In the genomic region with DNA sequence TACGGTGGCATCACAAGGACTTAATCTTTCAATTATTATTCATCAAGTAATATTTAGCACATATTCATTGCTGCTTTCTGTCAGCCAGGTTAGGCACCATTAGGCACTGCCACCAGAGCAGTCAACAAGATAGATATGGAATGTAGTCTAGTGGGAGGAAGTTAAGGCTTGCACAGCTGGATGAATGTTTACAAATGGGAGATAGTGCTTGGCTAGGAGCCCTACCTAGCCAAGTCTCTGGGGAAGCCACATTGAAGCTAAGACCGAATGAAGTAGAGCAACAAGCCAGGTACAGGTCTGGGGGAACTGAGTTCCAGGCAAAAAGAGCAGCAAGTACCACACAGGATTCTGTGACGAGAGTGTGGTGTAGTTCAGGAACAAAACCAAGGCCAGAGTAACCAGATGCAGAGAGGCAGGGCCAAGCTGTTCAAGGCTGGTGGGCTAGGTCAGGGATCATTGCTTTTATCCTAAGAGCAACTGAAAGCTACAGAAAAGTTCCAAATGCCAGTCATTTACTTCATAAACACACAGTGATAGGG, we compare ENCODE assay signal across 2 cellular contexts.
TF ChIP-seq lines count a peak whose summit lies in the region.

No MANE protein-coding gene starts in this region.

TF ChIP-seq in K562, 482 proteins besides CTCF, POLR2A, EP300 and RAD21 (continued from another document):
- TF ChIP-seq, protein P1, sequence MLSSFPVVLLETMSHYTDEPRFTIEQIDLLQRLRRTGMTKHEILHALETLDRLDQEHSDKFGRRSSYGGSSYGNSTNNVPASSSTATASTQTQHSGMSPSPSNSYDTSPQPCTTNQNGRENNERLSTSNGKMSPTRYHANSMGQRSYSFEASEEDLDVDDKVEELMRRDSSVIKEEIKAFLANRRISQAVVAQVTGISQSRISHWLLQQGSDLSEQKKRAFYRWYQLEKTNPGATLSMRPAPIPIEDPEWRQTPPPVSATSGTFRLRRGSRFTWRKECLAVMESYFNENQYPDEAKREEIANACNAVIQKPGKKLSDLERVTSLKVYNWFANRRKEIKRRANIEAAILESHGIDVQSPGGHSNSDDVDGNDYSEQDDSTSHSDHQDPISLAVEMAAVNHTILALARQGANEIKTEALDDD (IDR thresholded peaks at IDR 0.05) = peak; percentile 53; the same call in 1 of the 2 replicates
- no peak for TF ChIP-seq PHB2 (IDR thresholded peaks at IDR 0.05; ENCODE audit: low read depth)

TF ChIP-seq in HepG2, 621 proteins besides CTCF, POLR2A, EP300 and RAD21 (continued from another document):
- TF ChIP-seq PRDM4 (CRISPR knock-in tag; IDR thresholded peaks at IDR 0.05; ENCODE audit: borderline replicate concordance) (no peak), MED1 (CRISPR knock-in tag; IDR thresholded peaks at IDR 0.05) (peak; percentile 46; the same call in 1 of the 2 replicates), PHF21A (CRISPR knock-in tag; IDR thresholded peaks at IDR 0.05) (peak; percentile 55; the same call in 1 of the 2 replicates), NFRKB (IDR thresholded peaks at IDR 0.05) (no peak), DNMT3B (CRISPR knock-in tag; conservative IDR thresholded peaks at IDR 0.05) (no peak), ZKSCAN1 (IDR thresholded peaks at IDR 0.05; ENCODE audit: low read length) (no peak), SOX6 (IDR thresholded peaks at IDR 0.05) (no peak), SOX6 (CRISPR knock-in tag; IDR thresholded peaks at IDR 0.05) (0 out of 2 replicates have a peak, but pooled peaks have one; percentile 18), HOXA3 (CRISPR knock-in tag; IDR thresholded peaks at IDR 0.05) (no peak), ZNF441 (CRISPR knock-in tag; IDR thresholded peaks at IDR 0.05; ENCODE audit: borderline replicate concordance) (peak; percentile 93), HDAC2 (CRISPR knock-in tag; IDR thresholded peaks at IDR 0.05) (peak; percentile 31; the same call in 1 of the 2 replicates), ZNF17 (CRISPR knock-in tag; IDR thresholded peaks at IDR 0.05) (no peak), ATF2 (CRISPR knock-in tag; IDR thresholded peaks at IDR 0.05) (no peak), ZNF792 (CRISPR knock-in tag; IDR thresholded peaks at IDR 0.05) (peak; percentile 97), ZNF644 (CRISPR knock-in tag; IDR thresholded peaks at IDR 0.05; ENCODE audit: low read depth) (peak; percentile 75; the same call in 1 of the 2 replicates), ZNF3 (CRISPR knock-in tag; IDR thresholded peaks at IDR 0.05) (no peak), BCL6 (CRISPR knock-in tag; IDR thresholded peaks at IDR 0.05) (0 out of 2 replicates have a peak, but pooled peaks have one; percentile 23), SAP130 (CRISPR knock-in tag; IDR thresholded peaks at IDR 0.05; ENCODE audit: low read depth) (peak; percentile 57), TEAD3 (CRISPR knock-in tag; optimal IDR thresholded peaks at IDR 0.05; ENCODE audit: borderline replicate concordance) (peak; percentile 66), ZNF432 (CRISPR knock-in tag; IDR thresholded peaks at IDR 0.05; ENCODE audit: borderline replicate concordance) (no peak), FOSL2 (CRISPR knock-in tag; IDR thresholded peaks at IDR 0.05) (no peak), ADNP (CRISPR knock-in tag; IDR thresholded peaks at IDR 0.05) (no peak), ZNF205 (CRISPR knock-in tag; IDR thresholded peaks at IDR 0.05) (peak; percentile 84; the same call in 1 of the 2 replicates), ETV5 (CRISPR knock-in tag; IDR thresholded peaks at IDR 0.05; ENCODE audit: borderline replicate concordance) (peak; percentile 49; the same call in 1 of the 2 replicates)
- TF ChIP-seq, protein P2, sequence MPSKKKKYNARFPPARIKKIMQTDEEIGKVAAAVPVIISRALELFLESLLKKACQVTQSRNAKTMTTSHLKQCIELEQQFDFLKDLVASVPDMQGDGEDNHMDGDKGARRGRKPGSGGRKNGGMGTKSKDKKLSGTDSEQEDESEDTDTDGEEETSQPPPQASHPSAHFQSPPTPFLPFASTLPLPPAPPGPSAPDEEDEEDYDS (CRISPR knock-in tag; IDR thresholded peaks at IDR 0.05) = peak; percentile 35; the same call in 1 of the 2 replicates
- TF ChIP-seq, protein P3, sequence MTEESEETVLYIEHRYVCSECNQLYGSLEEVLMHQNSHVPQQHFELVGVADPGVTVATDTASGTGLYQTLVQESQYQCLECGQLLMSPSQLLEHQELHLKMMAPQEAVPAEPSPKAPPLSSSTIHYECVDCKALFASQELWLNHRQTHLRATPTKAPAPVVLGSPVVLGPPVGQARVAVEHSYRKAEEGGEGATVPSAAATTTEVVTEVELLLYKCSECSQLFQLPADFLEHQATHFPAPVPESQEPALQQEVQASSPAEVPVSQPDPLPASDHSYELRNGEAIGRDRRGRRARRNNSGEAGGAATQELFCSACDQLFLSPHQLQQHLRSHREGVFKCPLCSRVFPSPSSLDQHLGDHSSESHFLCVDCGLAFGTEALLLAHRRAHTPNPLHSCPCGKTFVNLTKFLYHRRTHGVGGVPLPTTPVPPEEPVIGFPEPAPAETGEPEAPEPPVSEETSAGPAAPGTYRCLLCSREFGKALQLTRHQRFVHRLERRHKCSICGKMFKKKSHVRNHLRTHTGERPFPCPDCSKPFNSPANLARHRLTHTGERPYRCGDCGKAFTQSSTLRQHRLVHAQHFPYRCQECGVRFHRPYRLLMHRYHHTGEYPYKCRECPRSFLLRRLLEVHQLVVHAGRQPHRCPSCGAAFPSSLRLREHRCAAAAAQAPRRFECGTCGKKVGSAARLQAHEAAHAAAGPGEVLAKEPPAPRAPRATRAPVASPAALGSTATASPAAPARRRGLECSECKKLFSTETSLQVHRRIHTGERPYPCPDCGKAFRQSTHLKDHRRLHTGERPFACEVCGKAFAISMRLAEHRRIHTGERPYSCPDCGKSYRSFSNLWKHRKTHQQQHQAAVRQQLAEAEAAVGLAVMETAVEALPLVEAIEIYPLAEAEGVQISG (CRISPR knock-in tag; IDR thresholded peaks at IDR 0.05) = no peak
- TF ChIP-seq, protein P4, sequence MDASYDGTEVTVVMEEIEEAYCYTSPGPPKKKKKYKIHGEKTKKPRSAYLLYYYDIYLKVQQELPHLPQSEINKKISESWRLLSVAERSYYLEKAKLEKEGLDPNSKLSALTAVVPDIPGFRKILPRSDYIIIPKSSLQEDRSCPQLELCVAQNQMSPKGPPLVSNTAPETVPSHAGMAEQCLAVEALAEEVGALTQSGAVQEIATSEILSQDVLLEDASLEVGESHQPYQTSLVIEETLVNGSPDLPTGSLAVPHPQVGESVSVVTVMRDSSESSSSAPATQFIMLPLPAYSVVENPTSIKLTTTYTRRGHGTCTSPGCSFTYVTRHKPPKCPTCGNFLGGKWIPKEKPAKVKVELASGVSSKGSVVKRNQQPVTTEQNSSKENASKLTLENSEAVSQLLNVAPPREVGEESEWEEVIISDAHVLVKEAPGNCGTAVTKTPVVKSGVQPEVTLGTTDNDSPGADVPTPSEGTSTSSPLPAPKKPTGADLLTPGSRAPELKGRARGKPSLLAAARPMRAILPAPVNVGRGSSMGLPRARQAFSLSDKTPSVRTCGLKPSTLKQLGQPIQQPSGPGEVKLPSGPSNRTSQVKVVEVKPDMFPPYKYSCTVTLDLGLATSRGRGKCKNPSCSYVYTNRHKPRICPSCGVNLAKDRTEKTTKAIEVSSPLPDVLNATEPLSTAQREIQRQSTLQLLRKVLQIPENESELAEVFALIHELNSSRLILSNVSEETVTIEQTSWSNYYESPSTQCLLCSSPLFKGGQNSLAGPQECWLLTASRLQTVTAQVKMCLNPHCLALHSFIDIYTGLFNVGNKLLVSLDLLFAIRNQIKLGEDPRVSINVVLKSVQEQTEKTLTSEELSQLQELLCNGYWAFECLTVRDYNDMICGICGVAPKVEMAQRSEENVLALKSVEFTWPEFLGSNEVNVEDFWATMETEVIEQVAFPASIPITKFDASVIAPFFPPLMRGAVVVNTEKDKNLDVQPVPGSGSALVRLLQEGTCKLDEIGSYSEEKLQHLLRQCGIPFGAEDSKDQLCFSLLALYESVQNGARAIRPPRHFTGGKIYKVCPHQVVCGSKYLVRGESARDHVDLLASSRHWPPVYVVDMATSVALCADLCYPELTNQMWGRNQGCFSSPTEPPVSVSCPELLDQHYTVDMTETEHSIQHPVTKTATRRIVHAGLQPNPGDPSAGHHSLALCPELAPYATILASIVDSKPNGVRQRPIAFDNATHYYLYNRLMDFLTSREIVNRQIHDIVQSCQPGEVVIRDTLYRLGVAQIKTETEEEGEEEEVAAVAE (CRISPR knock-in tag; IDR thresholded peaks at IDR 0.05; ENCODE audit: borderline replicate concordance) = no peak
- TF ChIP-seq, protein P5, sequence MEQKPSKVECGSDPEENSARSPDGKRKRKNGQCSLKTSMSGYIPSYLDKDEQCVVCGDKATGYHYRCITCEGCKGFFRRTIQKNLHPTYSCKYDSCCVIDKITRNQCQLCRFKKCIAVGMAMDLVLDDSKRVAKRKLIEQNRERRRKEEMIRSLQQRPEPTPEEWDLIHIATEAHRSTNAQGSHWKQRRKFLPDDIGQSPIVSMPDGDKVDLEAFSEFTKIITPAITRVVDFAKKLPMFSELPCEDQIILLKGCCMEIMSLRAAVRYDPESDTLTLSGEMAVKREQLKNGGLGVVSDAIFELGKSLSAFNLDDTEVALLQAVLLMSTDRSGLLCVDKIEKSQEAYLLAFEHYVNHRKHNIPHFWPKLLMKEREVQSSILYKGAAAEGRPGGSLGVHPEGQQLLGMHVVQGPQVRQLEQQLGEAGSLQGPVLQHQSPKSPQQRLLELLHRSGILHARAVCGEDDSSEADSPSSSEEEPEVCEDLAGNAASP (CRISPR knock-in tag; IDR thresholded peaks at IDR 0.05; ENCODE audit: borderline replicate concordance) = no peak
